Comparison of ENCODE assay signal across 28 cellular contexts in the genomic region with DNA sequence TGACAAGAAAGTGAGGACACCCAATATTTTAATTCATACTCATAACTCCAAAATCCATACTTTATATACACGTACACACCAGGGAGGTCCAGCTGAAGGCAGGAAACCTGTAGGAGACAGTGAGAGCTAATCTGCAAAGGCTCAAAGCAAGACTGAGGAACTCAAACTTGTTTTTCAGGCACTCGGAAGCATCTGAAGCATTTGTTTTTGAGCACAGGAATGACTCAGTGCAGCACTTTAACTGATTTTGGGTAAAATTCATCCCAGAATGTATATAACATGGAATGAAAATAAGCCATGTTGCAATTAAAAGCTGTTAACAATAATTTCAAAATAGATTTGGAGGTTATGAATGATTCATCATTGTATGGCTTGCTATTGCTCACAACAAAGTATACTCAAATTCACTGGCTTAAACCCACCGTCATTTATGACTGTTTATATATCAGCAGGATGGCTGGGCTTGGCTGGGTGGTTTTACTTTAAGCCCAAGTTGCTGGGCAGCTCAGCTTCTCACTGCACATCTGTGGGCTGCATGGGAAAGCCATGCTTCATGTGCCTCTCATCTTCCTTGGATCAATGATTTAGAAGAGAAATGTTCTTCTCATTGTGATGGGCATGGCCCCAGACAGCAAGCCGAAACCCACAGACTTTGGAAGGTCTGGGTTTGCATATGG.
"Had no signal": no experiment of that assay in that cellular context is flagged by ENCODE, and none has a peak within 500 bp of the region (broad histone marks: within the 10 kb centered on the region; RNA-seq: fewer than 3 reads in every experiment).

No MANE protein-coding gene starts in this region.

- H3K27ac Mint-ChIP-seq: mesothelial cell of epicardium; naive B cell; natural killer cell treated with Interleukin-12 subunit alpha and Interleukin-12 subunit beta and Interleukin-15 and Interleukin-18, amount 100 ng/mL, for 72 hours; progenitor cell of endocrine pancreas; stimulated activated naive B cell treated with anti-CD40 and anti-IgM and Interleukin-4, amounts not matched to agents 10 μg/mL and 1 μg/mL and 100 μg/mL, for 72 hours; stimulated activated naive CD8-positive, alpha-beta T cell treated with anti-CD3 and anti-CD28 coated beads, Interleukin-15, Interleukin-2, amounts not matched to agents 100 ng/mL and 50 ng/mL, for 24 hours had no signal

- DNase-seq: dorsolateral prefrontal cortex; effector CD4-positive, alpha-beta T cell; erythroblast; esophagus squamous epithelium; foreskin fibroblast; heart left ventricle; kidney; mesenchymal stem cell; mucosa of descending colon; naive B cell; right lobe of liver; small intestine; stimulated activated CD4-positive, alpha-beta T cell treated with anti-CD3 and anti-CD28 coated beads, Interleukin-15, amount 100 ng/mL, for 24 hours; stimulated activated CD4-positive, alpha-beta T cell treated with anti-CD3 and anti-CD28 coated beads, Interleukin-2, amount 100 ng/mL, for 48 hours; stimulated activated naive B cell treated with anti-CD40 and anti-IgM and Interleukin-4, amounts not matched to agents 10 μg/mL and 1 μg/mL and 100 μg/mL, for 72 hours; transverse colon had no signal

- H3K4me3 Mint-ChIP-seq: mesothelial cell of epicardium; naive B cell; natural killer cell treated with Interleukin-12 subunit alpha and Interleukin-12 subunit beta and Interleukin-15 and Interleukin-18, amount 100 ng/mL, for 72 hours; neural crest cell; stimulated activated naive B cell treated with anti-CD40 and anti-IgM and Interleukin-4, amounts not matched to agents 10 μg/mL and 1 μg/mL and 100 μg/mL, for 72 hours; stimulated activated naive CD8-positive, alpha-beta T cell treated with anti-CD3 and anti-CD28 coated beads, Interleukin-15, Interleukin-2, amounts not matched to agents 100 ng/mL and 50 ng/mL, for 24 hours had no signal

- H3K4me2 ChIP-seq: hepatocyte had no signal

- H3K4me1 ChIP-seq: parathyroid adenoma, vagina had no signal

- H3K36me3 ChIP-seq: esophagus squamous epithelium, gastroesophageal sphincter, heart left ventricle, neutrophil, right lobe of liver, suprapubic skin, transverse colon, vagina had no signal

- H3K27me3 ChIP-seq: dorsolateral prefrontal cortex, esophagus squamous epithelium, gastroesophageal sphincter, heart left ventricle, hepatocyte, neutrophil, right lobe of liver, suprapubic skin, transverse colon, vagina had no signal

- H3K9me3 Mint-ChIP-seq: mesothelial cell of epicardium; neural crest cell; stimulated activated naive B cell treated with anti-CD40 and anti-IgM and Interleukin-4, amounts not matched to agents 10 μg/mL and 1 μg/mL and 100 μg/mL, for 72 hours had no signal

- H3K4me3 ChIP-seq: dorsolateral prefrontal cortex, esophagus squamous epithelium, gastroesophageal sphincter, heart left ventricle, hepatocyte, lung, mucosa of descending colon, right lobe of liver, suprapubic skin, transverse colon, vagina had no signal

- H3K9ac ChIP-seq: parathyroid adenoma had no signal

- H3K36me3 Mint-ChIP-seq: mesothelial cell of epicardium; naive B cell; natural killer cell treated with Interleukin-12 subunit alpha and Interleukin-12 subunit beta and Interleukin-15 and Interleukin-18, amount 100 ng/mL, for 72 hours; stimulated activated naive B cell treated with anti-CD40 and anti-IgM and Interleukin-4, amounts not matched to agents 10 μg/mL and 1 μg/mL and 100 μg/mL, for 72 hours had no signal

- H3K27me3 Mint-ChIP-seq: naive B cell; natural killer cell treated with Interleukin-12 subunit alpha and Interleukin-12 subunit beta and Interleukin-15 and Interleukin-18, amount 100 ng/mL, for 72 hours; progenitor cell of endocrine pancreas; stimulated activated naive B cell treated with anti-CD40 and anti-IgM and Interleukin-4, amounts not matched to agents 10 μg/mL and 1 μg/mL and 100 μg/mL, for 72 hours; stimulated activated naive CD8-positive, alpha-beta T cell treated with anti-CD3 and anti-CD28 coated beads, Interleukin-15, Interleukin-2, amounts not matched to agents 100 ng/mL and 50 ng/mL, for 24 hours had no signal

- H3K27ac ChIP-seq: esophagus squamous epithelium, gastroesophageal sphincter, heart left ventricle, hepatocyte, neutrophil, parathyroid adenoma, right lobe of liver, suprapubic skin, transverse colon, vagina had no signal

- H3K9me3 ChIP-seq: esophagus squamous epithelium, gastroesophageal sphincter, heart left ventricle, mucosa of descending colon, neutrophil, right lobe of liver, suprapubic skin, transverse colon, vagina had no signal

- H2AFZ ChIP-seq: hepatocyte, parathyroid adenoma had no signal

- H3K79me2 ChIP-seq: hepatocyte, parathyroid adenoma had no signal

- H3K4me1 Mint-ChIP-seq: neural crest cell had no signal
